Comparison of ENCODE assay signal across 8 cellular contexts in the genomic region with DNA sequence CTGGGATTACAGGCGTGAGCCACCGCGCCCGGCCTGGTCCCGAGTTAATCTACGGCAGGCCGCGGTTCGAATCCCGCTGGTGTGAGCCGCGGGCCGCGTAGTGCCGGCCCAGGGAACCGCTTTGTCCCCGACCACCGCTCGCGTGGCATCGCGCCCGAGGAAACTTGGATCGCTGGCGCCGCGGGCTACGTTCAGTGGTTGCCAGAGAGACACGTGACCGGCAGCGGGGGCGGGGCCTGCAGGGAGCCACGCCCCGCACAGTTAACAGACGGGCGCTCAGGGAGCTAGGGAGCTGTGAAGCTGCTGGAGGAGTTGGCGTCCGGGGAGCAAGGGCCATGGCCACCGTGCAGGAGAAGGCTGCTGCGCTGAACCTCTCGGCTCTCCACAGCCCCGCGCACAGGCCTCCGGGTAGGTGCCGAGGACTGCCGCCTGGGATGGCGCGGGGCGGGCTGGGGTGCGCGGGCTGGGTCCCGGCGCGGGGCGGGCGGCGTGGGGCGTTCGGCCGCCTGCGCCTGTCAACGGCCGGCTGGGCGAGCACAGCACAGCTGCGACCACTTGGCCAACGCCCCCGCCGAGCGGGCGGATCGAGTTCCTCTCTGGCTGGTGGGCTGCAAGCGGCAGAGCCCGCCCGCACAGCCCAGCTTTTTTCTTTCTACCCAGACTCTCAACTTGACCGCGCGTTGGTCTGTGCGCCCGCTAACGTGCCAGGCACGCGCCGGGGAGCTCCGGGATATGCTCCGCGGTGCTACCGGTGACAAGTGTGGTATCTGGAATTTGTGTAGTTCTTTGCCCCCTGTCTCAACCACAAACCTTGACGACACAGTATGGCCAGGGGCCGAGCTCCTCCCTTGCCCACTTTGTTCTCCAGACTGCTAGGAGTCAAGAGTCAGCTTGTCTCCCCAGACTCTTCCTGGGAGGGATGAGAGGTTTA. TPM values are rescaled to one million over a fixed set of nuclear protein-coding genes. Genes with fewer than 3 reads are reported as not detected.
DNase-seq lines count a peak whose midpoint lies in the region; ATAC-seq and TF ChIP-seq lines count a peak whose summit lies in the region.

A gene (plus strand): TSS at position 258 of the 931 bp plus-strand sequence. CDS start 78 bp downstream, at position 336.

- no peaks in the 10 kb centered on the region for H3K27me3 ChIP-seq in BE2C

- peaks cover 9% of the 10 kb centered on the region for H3K36me3 Mint-ChIP-seq in activated CD8-positive, alpha-beta memory T cell treated with anti-CD3 and anti-CD28 coated beads, Interleukin-2, amount 10 ng/mL, durations not matched to agents 7 days and 5 days
- H3K36me3 Mint-ChIP-seq in mesothelial cell of epicardium = no peaks in the 10 kb centered on the region

- CTCF ChIA-PET in activated CD8-positive, alpha-beta memory T cell treated with anti-CD3 and anti-CD28 coated beads, Interleukin-2, amount 10 ng/mL, durations not matched to agents 7 days and 5 days (lab: Charles Lee) = interaction anchor here (0.7 to 2.6 kb wide), 6 partner anchors 16 to 150 kb away, joined by 3 to 15 read pairs (median 4); a partner anchor contains a TSS

- H3K36me3 ChIP-seq in BE2C = no peaks in the 10 kb centered on the region

- peak within 1 kb of the TSS; percentile 3 for H3K27ac Mint-ChIP-seq in activated CD8-positive, alpha-beta memory T cell treated with anti-CD3 and anti-CD28 coated beads, Interleukin-2, amount 10 ng/mL, durations not matched to agents 7 days and 5 days
- peak within 1 kb of the TSS; percentile 47 for H3K27ac Mint-ChIP-seq in mesothelial cell of epicardium

- H3K27me3 Mint-ChIP-seq in activated CD8-positive, alpha-beta memory T cell treated with anti-CD3 and anti-CD28 coated beads, Interleukin-2, amount 10 ng/mL, durations not matched to agents 7 days and 5 days = peaks cover 52% of the 10 kb centered on the region
- peaks cover 12% of the 10 kb centered on the region for H3K27me3 Mint-ChIP-seq in mesothelial cell of epicardium (ENCODE audit: low read depth)

- no peaks in the 10 kb centered on the region for H3K9me3 Mint-ChIP-seq in activated CD8-positive, alpha-beta memory T cell treated with anti-CD3 and anti-CD28 coated beads, Interleukin-2, amount 10 ng/mL, durations not matched to agents 7 days and 5 days (ENCODE audit: low read depth)
- H3K9me3 Mint-ChIP-seq in mesothelial cell of epicardium = no peaks in the 10 kb centered on the region

- H3K4me1 Mint-ChIP-seq in activated CD8-positive, alpha-beta memory T cell treated with anti-CD3 and anti-CD28 coated beads, Interleukin-2, amount 10 ng/mL, durations not matched to agents 7 days and 5 days = peaks cover 22% of the 10 kb centered on the region
- H3K4me1 Mint-ChIP-seq in mesothelial cell of epicardium = peaks cover 16% of the 10 kb centered on the region

- H3K4me3 ChIP-seq in BE2C (ENCODE audit: low read depth, low read length) = peak within 1 kb of the TSS; percentile 58

- no peaks in the 10 kb centered on the region for H3K4me1 ChIP-seq in BE2C

- TF ChIP-seq CTCF in BE2C (IDR thresholded peaks at IDR 0.05; ENCODE audit: low read depth, low read length) (no peak), mesothelial cell of epicardium (IDR thresholded peaks at IDR 0.05; ENCODE audit: unreplicated experiment) (no peak)

- H3K9me3 ChIP-seq in BE2C = no peaks in the 10 kb centered on the region

- H3K4me3 Mint-ChIP-seq in activated CD8-positive, alpha-beta memory T cell treated with anti-CD3 and anti-CD28 coated beads, Interleukin-2, amount 10 ng/mL, durations not matched to agents 7 days and 5 days = peak within 1 kb of the TSS; percentile 70
- peak within 1 kb of the TSS; percentile 77 for H3K4me3 Mint-ChIP-seq in mesothelial cell of epicardium

- ATAC-seq in GM19328 (IDR thresholded peaks at IDR 0.05; ENCODE audit: unreplicated experiment) = peak; percentile 71
- ATAC-seq in HG03442 (IDR thresholded peaks at IDR 0.05; ENCODE audit: unreplicated experiment) = peak; percentile 73
- peak; percentile 86 for ATAC-seq in activated CD8-positive, alpha-beta memory T cell treated with anti-CD3 and anti-CD28 coated beads, Interleukin-2, amount 10 ng/mL, durations not matched to agents 7 days and 5 days

- peak; percentile 88 for DNase-seq in BE2C
- DNase-seq in NCI-H774 (lab: John Stamatoyannopoulos, UW) = peak; percentile 44
- DNase-seq in activated CD8-positive, alpha-beta memory T cell treated with anti-CD3 and anti-CD28 coated beads, Interleukin-2, amount 10 ng/mL, durations not matched to agents 7 days and 5 days = peak; percentile 79
- peak; percentile 79 for DNase-seq in epidermal melanocyte (ENCODE audit: insufficient read length, low spot score)
- peak; percentile 71 to 85 for DNase-seq in mesothelial cell of epicardium (ENCODE audit: low spot score in 2 of 2, unreplicated experiment in 2 of 2)
- peak; percentile 65 for DNase-seq in stimulated activated CD8-positive, alpha-beta memory T cell treated with anti-CD3 and anti-CD28 coated beads, Interleukin-12 subunit alpha, Interleukin-12 subunit beta, amount 100 ng/mL, for 4 hours (ENCODE audit: low read depth)

RNA-seq across cellular contexts. Expression of the gene that starts here (rescaled TPM):
- polyA plus RNA-seq in BE2C (2012; ENCODE audit: insufficient read depth, insufficient read length, low read depth) = 0.91 TPM
- 1 to 10 TPM; 1.6 to 2.3 TPM for total RNA-seq in activated CD8-positive, alpha-beta memory T cell treated with anti-CD3 and anti-CD28 coated beads, Interleukin-2, amount 10 ng/mL, durations not matched to agents 7 days and 5 days
- 4.7 to 5.2 TPM (median 5.1 TPM) in 3 replicates for total RNA-seq in mesothelial cell of epicardium

Comparison
In these comparisons a context has a peak if more than half of its experiments do, and no peak if none do; other contexts are left out.
1. Peak in every context shown above with its lines: DNase-seq, ATAC-seq and H3K4me3 ChIP-seq.